Comparison of ENCODE assay signal across 1 cellular context in the genomic region with DNA sequence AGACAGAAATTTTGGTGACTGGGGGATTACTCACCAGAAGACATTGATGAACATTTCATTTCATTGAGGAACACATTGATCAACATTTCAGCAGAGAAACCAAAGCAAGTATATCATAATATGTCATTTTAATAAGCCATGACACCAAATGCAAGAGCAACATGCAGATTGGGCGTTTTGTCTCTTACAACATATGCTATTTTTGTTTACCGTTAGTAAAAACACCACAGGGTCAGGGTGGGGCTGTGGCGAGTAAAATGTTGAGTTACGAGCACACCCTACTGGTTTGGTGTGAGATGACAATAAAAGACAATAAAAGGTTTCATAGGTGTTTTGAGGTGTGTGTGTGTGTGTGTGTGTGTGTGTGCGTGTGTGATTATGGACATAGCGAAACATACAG.
TF ChIP-seq lines count a peak whose summit lies in the region.

No MANE protein-coding gene starts in this region.

TF ChIP-seq in GM23338, 12 proteins besides CTCF, POLR2A, EP300 and RAD21 (continued from another document):
- TF ChIP-seq, protein P1, sequence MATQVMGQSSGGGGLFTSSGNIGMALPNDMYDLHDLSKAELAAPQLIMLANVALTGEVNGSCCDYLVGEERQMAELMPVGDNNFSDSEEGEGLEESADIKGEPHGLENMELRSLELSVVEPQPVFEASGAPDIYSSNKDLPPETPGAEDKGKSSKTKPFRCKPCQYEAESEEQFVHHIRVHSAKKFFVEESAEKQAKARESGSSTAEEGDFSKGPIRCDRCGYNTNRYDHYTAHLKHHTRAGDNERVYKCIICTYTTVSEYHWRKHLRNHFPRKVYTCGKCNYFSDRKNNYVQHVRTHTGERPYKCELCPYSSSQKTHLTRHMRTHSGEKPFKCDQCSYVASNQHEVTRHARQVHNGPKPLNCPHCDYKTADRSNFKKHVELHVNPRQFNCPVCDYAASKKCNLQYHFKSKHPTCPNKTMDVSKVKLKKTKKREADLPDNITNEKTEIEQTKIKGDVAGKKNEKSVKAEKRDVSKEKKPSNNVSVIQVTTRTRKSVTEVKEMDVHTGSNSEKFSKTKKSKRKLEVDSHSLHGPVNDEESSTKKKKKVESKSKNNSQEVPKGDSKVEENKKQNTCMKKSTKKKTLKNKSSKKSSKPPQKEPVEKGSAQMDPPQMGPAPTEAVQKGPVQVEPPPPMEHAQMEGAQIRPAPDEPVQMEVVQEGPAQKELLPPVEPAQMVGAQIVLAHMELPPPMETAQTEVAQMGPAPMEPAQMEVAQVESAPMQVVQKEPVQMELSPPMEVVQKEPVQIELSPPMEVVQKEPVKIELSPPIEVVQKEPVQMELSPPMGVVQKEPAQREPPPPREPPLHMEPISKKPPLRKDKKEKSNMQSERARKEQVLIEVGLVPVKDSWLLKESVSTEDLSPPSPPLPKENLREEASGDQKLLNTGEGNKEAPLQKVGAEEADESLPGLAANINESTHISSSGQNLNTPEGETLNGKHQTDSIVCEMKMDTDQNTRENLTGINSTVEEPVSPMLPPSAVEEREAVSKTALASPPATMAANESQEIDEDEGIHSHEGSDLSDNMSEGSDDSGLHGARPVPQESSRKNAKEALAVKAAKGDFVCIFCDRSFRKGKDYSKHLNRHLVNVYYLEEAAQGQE (IDR thresholded peaks at IDR 0.05; ENCODE audit: unreplicated experiment) = no peak
- no peak for TF ChIP-seq CREB1 (CRISPR knock-in tag; IDR thresholded peaks at IDR 0.05; ENCODE audit: low read depth)
